1 cellular context compared by ENCODE assay signal in the genomic region with DNA sequence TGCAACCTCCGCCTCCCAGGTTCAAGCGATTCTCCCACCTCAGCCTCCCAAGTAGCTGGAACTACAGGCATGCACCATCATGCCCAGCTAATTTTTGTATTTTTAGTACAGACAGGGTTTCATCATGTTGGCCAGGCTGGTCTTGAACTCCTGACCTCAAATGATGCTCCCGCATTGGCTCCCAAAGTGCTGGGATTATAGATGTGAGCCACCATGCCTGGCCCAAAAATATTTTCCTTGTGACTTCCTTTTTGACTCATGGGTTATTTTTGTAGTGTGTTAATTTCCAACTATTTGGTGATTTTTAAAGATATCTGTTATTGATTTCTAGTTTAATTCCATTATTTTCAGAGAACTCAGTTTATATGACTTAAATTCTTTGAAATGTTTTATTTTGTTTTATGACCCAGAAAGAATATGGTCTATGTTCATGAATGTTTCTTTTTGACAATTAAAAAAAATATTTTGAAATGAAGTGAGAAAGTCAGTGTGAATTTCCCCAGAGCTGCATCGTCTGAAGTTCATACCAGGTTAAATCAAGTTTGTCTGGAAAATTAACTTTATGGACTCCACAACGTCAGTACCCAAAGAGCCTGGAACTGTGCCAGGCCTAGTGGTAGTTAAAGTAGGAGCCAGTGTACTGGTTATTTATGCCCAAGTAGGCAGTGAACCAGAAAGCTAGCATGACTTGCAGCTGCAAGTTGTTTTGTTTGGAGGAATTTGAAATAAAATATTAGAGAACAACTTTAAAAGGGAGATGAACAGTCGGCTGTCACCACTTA.
TF ChIP-seq lines count a peak whose summit lies in the region.

No MANE protein-coding gene starts in this region.

TF ChIP-seq in HEK293, 187 proteins besides CTCF, POLR2A, EP300 and RAD21 (continued from another document):
- TF ChIP-seq, protein P1, sequence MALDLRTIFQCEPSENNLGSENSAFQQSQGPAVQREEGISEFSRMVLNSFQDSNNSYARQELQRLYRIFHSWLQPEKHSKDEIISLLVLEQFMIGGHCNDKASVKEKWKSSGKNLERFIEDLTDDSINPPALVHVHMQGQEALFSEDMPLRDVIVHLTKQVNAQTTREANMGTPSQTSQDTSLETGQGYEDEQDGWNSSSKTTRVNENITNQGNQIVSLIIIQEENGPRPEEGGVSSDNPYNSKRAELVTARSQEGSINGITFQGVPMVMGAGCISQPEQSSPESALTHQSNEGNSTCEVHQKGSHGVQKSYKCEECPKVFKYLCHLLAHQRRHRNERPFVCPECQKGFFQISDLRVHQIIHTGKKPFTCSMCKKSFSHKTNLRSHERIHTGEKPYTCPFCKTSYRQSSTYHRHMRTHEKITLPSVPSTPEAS (tag by site-specific recombination; IDR thresholded peaks at IDR 0.05) = no peak
- no peak for TF ChIP-seq YY1 (tag by site-specific recombination; IDR thresholded peaks at IDR 0.05)
- TF ChIP-seq ZNF610 (tag by site-specific recombination; IDR thresholded peaks at IDR 0.05; ENCODE audit: borderline replicate concordance) = no peak
- no peak for TF ChIP-seq ZBTB1 (tag by site-specific recombination; IDR thresholded peaks at IDR 0.05)
- TF ChIP-seq ZNF366 (tag by site-specific recombination; conservative IDR thresholded peaks at IDR 0.05) = no peak
- no peak for TF ChIP-seq ZNF629 (tag by site-specific recombination; IDR thresholded peaks at IDR 0.05)
- TF ChIP-seq ZNF157 (tag by site-specific recombination; IDR thresholded peaks at IDR 0.05) = no peak
- TF ChIP-seq, protein P2, sequence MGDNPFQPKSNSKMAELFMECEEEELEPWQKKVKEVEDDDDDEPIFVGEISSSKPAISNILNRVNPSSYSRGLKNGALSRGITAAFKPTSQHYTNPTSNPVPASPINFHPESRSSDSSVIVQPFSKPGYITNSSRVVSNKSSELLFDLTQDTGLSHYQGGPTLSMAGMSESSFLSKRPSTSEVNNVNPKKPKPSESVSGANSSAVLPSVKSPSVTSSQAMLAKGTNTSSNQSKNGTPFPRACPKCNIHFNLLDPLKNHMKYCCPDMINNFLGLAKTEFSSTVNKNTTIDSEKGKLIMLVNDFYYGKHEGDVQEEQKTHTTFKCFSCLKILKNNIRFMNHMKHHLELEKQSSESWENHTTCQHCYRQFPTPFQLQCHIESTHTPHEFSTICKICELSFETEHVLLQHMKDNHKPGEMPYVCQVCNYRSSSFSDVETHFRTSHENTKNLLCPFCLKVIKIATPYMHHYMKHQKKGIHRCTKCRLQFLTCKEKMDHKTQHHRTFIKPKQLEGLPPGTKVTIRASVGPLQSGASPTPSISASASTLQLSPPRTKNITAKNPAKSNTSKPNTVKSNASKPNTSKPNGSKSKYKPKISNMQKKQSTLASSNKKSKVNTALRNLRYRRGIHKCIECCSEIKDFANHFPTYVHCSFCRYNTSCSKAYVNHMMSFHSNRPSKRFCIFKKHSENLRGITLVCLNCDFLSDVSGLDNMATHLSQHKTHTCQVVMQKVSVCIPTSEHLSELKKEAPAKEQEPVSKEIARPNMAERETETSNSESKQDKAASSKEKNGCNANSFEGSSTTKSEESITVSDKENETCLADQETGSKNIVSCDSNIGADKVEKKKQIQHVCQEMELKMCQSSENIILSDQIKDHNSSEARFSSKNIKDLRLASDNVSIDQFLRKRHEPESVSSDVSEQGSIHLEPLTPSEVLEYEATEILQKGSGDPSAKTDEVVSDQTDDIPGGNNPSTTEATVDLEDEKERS (tag by site-specific recombination; IDR thresholded peaks at IDR 0.05) = no peak
- TF ChIP-seq OSR2 (tag by site-specific recombination; IDR thresholded peaks at IDR 0.05) = peak; percentile 66
- TF ChIP-seq ZNF221 (tag by site-specific recombination; IDR thresholded peaks at IDR 0.05; ENCODE audit: borderline replicate concordance) = no peak
- no peak for TF ChIP-seq ZBTB8A (tag by site-specific recombination; IDR thresholded peaks at IDR 0.05)
- TF ChIP-seq, protein P3, sequence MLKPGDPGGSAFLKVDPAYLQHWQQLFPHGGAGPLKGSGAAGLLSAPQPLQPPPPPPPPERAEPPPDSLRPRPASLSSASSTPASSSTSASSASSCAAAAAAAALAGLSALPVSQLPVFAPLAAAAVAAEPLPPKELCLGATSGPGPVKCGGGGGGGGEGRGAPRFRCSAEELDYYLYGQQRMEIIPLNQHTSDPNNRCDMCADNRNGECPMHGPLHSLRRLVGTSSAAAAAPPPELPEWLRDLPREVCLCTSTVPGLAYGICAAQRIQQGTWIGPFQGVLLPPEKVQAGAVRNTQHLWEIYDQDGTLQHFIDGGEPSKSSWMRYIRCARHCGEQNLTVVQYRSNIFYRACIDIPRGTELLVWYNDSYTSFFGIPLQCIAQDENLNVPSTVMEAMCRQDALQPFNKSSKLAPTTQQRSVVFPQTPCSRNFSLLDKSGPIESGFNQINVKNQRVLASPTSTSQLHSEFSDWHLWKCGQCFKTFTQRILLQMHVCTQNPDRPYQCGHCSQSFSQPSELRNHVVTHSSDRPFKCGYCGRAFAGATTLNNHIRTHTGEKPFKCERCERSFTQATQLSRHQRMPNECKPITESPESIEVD (tag by site-specific recombination; IDR thresholded peaks at IDR 0.05) = peak; percentile 82
- no peak for TF ChIP-seq KLF8 (tag by site-specific recombination; IDR thresholded peaks at IDR 0.05)
- TF ChIP-seq, protein P4, sequence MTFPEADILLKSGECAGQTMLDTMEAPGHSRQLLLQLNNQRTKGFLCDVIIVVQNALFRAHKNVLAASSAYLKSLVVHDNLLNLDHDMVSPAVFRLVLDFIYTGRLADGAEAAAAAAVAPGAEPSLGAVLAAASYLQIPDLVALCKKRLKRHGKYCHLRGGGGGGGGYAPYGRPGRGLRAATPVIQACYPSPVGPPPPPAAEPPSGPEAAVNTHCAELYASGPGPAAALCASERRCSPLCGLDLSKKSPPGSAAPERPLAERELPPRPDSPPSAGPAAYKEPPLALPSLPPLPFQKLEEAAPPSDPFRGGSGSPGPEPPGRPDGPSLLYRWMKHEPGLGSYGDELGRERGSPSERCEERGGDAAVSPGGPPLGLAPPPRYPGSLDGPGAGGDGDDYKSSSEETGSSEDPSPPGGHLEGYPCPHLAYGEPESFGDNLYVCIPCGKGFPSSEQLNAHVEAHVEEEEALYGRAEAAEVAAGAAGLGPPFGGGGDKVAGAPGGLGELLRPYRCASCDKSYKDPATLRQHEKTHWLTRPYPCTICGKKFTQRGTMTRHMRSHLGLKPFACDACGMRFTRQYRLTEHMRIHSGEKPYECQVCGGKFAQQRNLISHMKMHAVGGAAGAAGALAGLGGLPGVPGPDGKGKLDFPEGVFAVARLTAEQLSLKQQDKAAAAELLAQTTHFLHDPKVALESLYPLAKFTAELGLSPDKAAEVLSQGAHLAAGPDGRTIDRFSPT (tag by site-specific recombination; IDR thresholded peaks at IDR 0.05) = no peak
- TF ChIP-seq, protein P5, sequence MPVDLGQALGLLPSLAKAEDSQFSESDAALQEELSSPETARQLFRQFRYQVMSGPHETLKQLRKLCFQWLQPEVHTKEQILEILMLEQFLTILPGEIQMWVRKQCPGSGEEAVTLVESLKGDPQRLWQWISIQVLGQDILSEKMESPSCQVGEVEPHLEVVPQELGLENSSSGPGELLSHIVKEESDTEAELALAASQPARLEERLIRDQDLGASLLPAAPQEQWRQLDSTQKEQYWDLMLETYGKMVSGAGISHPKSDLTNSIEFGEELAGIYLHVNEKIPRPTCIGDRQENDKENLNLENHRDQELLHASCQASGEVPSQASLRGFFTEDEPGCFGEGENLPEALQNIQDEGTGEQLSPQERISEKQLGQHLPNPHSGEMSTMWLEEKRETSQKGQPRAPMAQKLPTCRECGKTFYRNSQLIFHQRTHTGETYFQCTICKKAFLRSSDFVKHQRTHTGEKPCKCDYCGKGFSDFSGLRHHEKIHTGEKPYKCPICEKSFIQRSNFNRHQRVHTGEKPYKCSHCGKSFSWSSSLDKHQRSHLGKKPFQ (tag by site-specific recombination; IDR thresholded peaks at IDR 0.05) = peak; percentile 74
- TF ChIP-seq, protein P6, sequence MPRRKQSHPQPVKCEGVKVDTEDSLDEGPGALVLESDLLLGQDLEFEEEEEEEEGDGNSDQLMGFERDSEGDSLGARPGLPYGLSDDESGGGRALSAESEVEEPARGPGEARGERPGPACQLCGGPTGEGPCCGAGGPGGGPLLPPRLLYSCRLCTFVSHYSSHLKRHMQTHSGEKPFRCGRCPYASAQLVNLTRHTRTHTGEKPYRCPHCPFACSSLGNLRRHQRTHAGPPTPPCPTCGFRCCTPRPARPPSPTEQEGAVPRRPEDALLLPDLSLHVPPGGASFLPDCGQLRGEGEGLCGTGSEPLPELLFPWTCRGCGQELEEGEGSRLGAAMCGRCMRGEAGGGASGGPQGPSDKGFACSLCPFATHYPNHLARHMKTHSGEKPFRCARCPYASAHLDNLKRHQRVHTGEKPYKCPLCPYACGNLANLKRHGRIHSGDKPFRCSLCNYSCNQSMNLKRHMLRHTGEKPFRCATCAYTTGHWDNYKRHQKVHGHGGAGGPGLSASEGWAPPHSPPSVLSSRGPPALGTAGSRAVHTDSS (tag by site-specific recombination; IDR thresholded peaks at IDR 0.05) = no peak
- no peak for TF ChIP-seq ZNF16 (tag by site-specific recombination; IDR thresholded peaks at IDR 0.05; ENCODE audit: low read depth)
- TF ChIP-seq ZBTB21 (tag by site-specific recombination; IDR thresholded peaks at IDR 0.05) = no peak
- no peak for TF ChIP-seq ZNF391 (tag by site-specific recombination; IDR thresholded peaks at IDR 0.05; ENCODE audit: borderline replicate concordance, low read depth)
- TF ChIP-seq ZNF76 (tag by site-specific recombination; IDR thresholded peaks at IDR 0.05; ENCODE audit: borderline replicate concordance, low read depth) = no peak
- TF ChIP-seq, protein P7, sequence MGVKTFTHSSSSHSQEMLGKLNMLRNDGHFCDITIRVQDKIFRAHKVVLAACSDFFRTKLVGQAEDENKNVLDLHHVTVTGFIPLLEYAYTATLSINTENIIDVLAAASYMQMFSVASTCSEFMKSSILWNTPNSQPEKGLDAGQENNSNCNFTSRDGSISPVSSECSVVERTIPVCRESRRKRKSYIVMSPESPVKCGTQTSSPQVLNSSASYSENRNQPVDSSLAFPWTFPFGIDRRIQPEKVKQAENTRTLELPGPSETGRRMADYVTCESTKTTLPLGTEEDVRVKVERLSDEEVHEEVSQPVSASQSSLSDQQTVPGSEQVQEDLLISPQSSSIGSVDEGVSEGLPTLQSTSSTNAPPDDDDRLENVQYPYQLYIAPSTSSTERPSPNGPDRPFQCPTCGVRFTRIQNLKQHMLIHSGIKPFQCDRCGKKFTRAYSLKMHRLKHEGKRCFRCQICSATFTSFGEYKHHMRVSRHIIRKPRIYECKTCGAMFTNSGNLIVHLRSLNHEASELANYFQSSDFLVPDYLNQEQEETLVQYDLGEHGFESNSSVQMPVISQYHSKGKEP (tag by site-specific recombination; IDR thresholded peaks at IDR 0.05) = peak; percentile 56; the same call in 1 of the 2 replicates
- no peak for TF ChIP-seq BCL11A (tag by site-specific recombination; IDR thresholded peaks at IDR 0.05; ENCODE audit: low read depth)
- TF ChIP-seq ZNF324 (tag by site-specific recombination; IDR thresholded peaks at IDR 0.05) = no peak
